ENCODE assay signal across 20 cellular contexts in the genomic region with DNA sequence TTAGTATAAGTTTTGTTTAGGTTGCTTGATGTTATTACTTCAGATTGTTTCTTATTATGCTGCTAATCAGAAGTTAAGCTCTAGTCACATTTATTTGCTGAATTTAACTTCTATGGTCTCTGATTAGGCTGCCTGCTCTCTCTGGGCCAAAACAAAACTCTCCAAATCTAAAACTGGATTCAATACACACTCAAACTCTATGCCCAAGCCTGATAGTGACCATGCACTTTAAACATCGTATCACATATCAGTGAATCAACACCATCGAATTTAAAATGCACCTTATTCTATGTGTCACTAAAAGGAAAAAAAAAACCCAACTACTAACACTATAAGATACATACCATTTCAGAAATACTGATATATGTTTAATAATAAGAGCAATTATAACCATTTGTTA.
DNase-seq lines count a peak whose midpoint lies in the region; ATAC-seq, FAIRE-seq and TF ChIP-seq lines count a peak whose summit lies in the region.
"Had no signal": no experiment of that assay in that cellular context is flagged by ENCODE, and none has a peak within 500 bp of the region (broad histone marks: within the 10 kb centered on the region; RNA-seq: fewer than 3 reads in every experiment).

No MANE protein-coding gene starts in this region.

- no peak for TF ChIP-seq CTCF in kidney (IDR thresholded peaks at IDR 0.05; ENCODE audit: borderline replicate concordance, extremely low read depth, insufficient read depth)
- TF ChIP-seq CTCF in progenitor cell of endocrine pancreas (IDR thresholded peaks at IDR 0.05; ENCODE audit: unreplicated experiment) = no peak
- no peak for TF ChIP-seq CTCF in GM10266 (IDR thresholded peaks at IDR 0.05; ENCODE audit: control insufficient read depth, insufficient read depth, low read depth, missing control alignments)

- peaks cover 5 to 6% of the 10 kb centered on the region in 2 donors for H3K4me1 ChIP-seq in kidney (ENCODE audit: control insufficient read depth in 1 of 2, insufficient read depth in 1 of 2, low read depth in 1 of 2, low read length in 2 of 2)
- H3K4me1 ChIP-seq: BLaER1 treated with 17β-estradiol and CSF1 and Interleukin-3, amounts not matched to agents 10 nM and 100 nM had no signal

- no peak overlapping the region for H3K4me3 ChIP-seq in SK-N-MC
- no peak overlapping the region for H3K4me3 ChIP-seq in kidney (ENCODE audit: low read length in 2 of 2)
- H3K4me3 ChIP-seq: BLaER1 treated with 17β-estradiol and CSF1 and Interleukin-3, amounts not matched to agents 10 nM and 100 nM; GM23338 had no signal

- H3K27me3 Mint-ChIP-seq in progenitor cell of endocrine pancreas = no peaks in the 10 kb centered on the region
- H3K27me3 Mint-ChIP-seq: IgD-negative memory B cell had no signal

- no peaks in the 10 kb centered on the region for H3K9me3 Mint-ChIP-seq in progenitor cell of endocrine pancreas (ENCODE audit: low read depth)
- H3K9me3 Mint-ChIP-seq: CD8-positive, alpha-beta T cell; GM23338; IgD-negative memory B cell had no signal

- no peak for DNase-seq in SK-N-MC (ENCODE audit: low read depth, low spot score)
- DNase-seq in kidney = no peak
- DNase-seq in progenitor cell of endocrine pancreas (ENCODE audit: low spot score, unreplicated experiment) = no peak
- DNase-seq in GM10266 (ENCODE audit: extremely low spot score) = no peak
- no peak for DNase-seq in DMS53 treated with DMSO at 0.1 percent for 48 hours (lab: John Stamatoyannopoulos, UW; ENCODE audit: unreplicated experiment)
- no peak for DNase-seq in stimulated activated CD4-positive, alpha-beta T cell treated with anti-CD3 and anti-CD28 coated beads, Interleukin-1b, Interleukin-23, amount 100 ng/mL, for 48 hours
- DNase-seq: 8988T; Calu3; CD8-positive, alpha-beta T cell; DMS53; GDM1; HCEC 1CT had no signal

- peaks cover 42% of the 10 kb centered on the region for H3K36me3 Mint-ChIP-seq in progenitor cell of endocrine pancreas (ENCODE audit: insufficient read depth)
- H3K36me3 Mint-ChIP-seq: CD8-positive, alpha-beta T cell; IgD-negative memory B cell had no signal

- FAIRE-seq in A204.1 (lab: Jason Lieb, UNC) (peak; percentile 40), kidney (lab: Jason Lieb, UNC) (peak; percentile 45)
- FAIRE-seq: H54, HepG2 had no signal

- H3K9me3 ChIP-seq in SK-N-MC (ENCODE audit: low read depth, low read length) (no peaks in the 10 kb centered on the region), kidney (ENCODE audit: control insufficient read depth in 1 of 2, low read length in 2 of 2) (no peaks in the 10 kb centered on the region)
- H3K9me3 ChIP-seq: BLaER1 treated with 17β-estradiol and CSF1 and Interleukin-3, amounts not matched to agents 10 nM and 100 nM had no signal

- no peak overlapping the region for H3K9ac ChIP-seq in SK-N-MC (ENCODE audit: insufficient read length)
- no peak overlapping the region for H3K9ac ChIP-seq in kidney (ENCODE audit: low read length in 2 of 2)
- H3K9ac ChIP-seq: BLaER1 treated with 17β-estradiol and CSF1 and Interleukin-3, amounts not matched to agents 10 nM and 100 nM had no signal

- peak overlapping the region; percentile 51 for H3K27ac Mint-ChIP-seq in progenitor cell of endocrine pancreas
- H3K27ac Mint-ChIP-seq: B cell; CD8-positive, alpha-beta T cell; GM23338; IgD-negative memory B cell had no signal

- peak overlapping the region; percentile 10; the same call in 1 of the 2 replicates for H3K27ac ChIP-seq in SK-N-MC
- peak overlapping the region in 1 of 2 donors; percentile 43 for H3K27ac ChIP-seq in kidney (ENCODE audit: low read depth in 2 of 2, low read length in 2 of 2)
- H3K27ac ChIP-seq: BLaER1 treated with 17β-estradiol and CSF1 and Interleukin-3, amounts not matched to agents 10 nM and 100 nM had no signal

- H3K4me3 Mint-ChIP-seq in progenitor cell of endocrine pancreas (ENCODE audit: low read depth) = no peak overlapping the region
- H3K4me3 Mint-ChIP-seq: B cell; CD8-positive, alpha-beta T cell; GM23338; IgD-negative memory B cell had no signal

- intact Hi-C loops in kidney (cut with DNase I) = no loop called here

- H3K4me1 Mint-ChIP-seq in progenitor cell of endocrine pancreas (ENCODE audit: low read depth) = peaks cover 14% of the 10 kb centered on the region
- H3K4me1 Mint-ChIP-seq: B cell, GM23338, IgD-negative memory B cell had no signal

- peaks cover 65% of the 10 kb centered on the region for H3K36me3 ChIP-seq in SK-N-MC (ENCODE audit: insufficient read depth, low read length)
- peaks cover 0 to 17% of the 10 kb centered on the region in 2 donors for H3K36me3 ChIP-seq in kidney (ENCODE audit: control insufficient read depth in 1 of 2, insufficient read depth in 2 of 2, low read length in 2 of 2)
- H3K36me3 ChIP-seq: BLaER1 treated with 17β-estradiol and CSF1 and Interleukin-3, amounts not matched to agents 10 nM and 100 nM had no signal

- no peak for ATAC-seq in HG03097 (IDR thresholded peaks at IDR 0.05; ENCODE audit: low FRiP score, unreplicated experiment)
- ATAC-seq: CD8-positive, alpha-beta T cell; GM23338; HepG2 had no signal
